ENCODE assay signal across 20 cellular contexts in the genomic region with DNA sequence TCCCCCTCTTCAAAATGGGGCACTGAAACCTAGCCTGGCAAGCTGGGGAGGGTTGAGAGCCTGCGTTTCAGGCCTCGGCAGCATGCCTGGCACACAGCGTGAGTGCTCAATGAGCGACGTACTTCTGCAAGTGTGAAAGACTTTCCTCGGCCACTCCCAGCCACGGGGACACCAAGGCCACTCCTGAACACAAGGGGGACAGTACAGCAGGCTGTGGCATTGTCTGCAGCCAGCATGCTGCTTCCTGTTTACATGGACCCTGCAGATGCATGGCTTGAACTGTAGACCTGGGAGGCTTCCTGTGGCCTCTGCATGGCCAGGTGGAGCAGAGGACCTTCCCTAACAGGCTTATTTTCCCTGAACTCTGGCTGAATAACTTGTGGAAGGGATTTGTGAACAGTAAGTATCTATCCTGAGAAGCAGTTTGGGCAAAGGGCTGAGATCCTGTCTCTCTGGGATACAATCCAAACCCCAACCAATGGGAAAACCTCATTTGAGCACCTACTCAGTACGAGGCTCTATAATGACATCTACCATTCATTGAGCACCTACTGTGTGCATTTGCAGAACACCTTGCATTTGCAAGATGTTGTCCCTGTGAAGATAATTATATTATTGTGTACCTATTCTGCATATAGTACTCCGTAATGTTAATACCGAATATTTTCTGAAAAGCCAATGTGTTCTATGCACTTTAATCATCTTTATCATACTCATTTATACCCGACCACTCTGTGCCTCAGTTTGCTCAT. TPM values are rescaled to one million over a fixed set of nuclear protein-coding genes. Genes with fewer than 3 reads are reported as not detected.
DNase-seq lines count a peak whose midpoint lies in the region; ATAC-seq, FAIRE-seq and TF ChIP-seq lines count a peak whose summit lies in the region.
"Had no signal": no experiment of that assay in that cellular context is flagged by ENCODE, and none has a peak within 500 bp of the region (broad histone marks: within the 10 kb centered on the region; RNA-seq: fewer than 3 reads in every experiment).

No MANE protein-coding gene starts in this region.

- H3K9ac ChIP-seq in H1 (replicated peaks in 1 of 4; ENCODE audit: extremely low read depth in 1 of 4, low read depth in 3 of 4, low read length in 3 of 4) = no peak overlapping the region
- H3K9ac ChIP-seq: BLaER1 treated with 17β-estradiol and CSF1 and Interleukin-3, amounts not matched to agents 10 nM and 100 nM had no signal

- H2AFZ ChIP-seq in H1 (ENCODE audit: low read length) = peak overlapping the region; percentile 63

- no peak overlapping the region for H3K4ac ChIP-seq in H1 (replicated peaks; ENCODE audit: insufficient read length, low read depth, low read length)

- WGBS in H1 (ENCODE audit: extremely low coverage in 1 of 2, insufficient coverage in 1 of 2, insufficient read length in 1 of 2, insufficient replicate concordance in 2 of 2, low coverage in 1 of 2, low lambda C conversion rate in 2 of 2, missing lambda C conversion rate in 1 of 2), 2 experiments = 89% methylated on average over 11 of the region's 11 CpGs; no CpG with 5 or more reads in 1 of the 2 experiments
- WGBS in spleen, 5 donors = 52 to 72% (median 61%) methylated on average over 10 to 11 of the region's 11 CpGs

- no peak overlapping the region for H3K14ac ChIP-seq in H1 (ENCODE audit: insufficient read length)

- H3K23ac ChIP-seq in H1 (ENCODE audit: insufficient read length) = no peak overlapping the region

- TF ChIP-seq POLR2A in H1 (IDR thresholded peaks at IDR 0.05; ENCODE audit: control extremely low read depth in 1 of 2, low read depth in 2 of 2, low read length in 2 of 2) (no peak), spleen (IDR thresholded peaks at IDR 0.05) (no peak)

- peak overlapping the region; percentile 71; the same call in 1 of the 2 replicates for H2AK5ac ChIP-seq in H1 (ENCODE audit: low read depth, low read length)

- H3K36me3 ChIP-seq in H1 (ENCODE audit: control insufficient read depth in 2 of 4, insufficient read depth in 4 of 4, low read length in 3 of 4) (no peaks in the 10 kb centered on the region), spleen (no peaks in the 10 kb centered on the region)
- H3K36me3 ChIP-seq: BLaER1 treated with 17β-estradiol and CSF1 and Interleukin-3, amounts not matched to agents 10 nM and 100 nM; SJCRH30 had no signal

- H3K56ac ChIP-seq in H1 (replicated peaks; ENCODE audit: insufficient read length, low read depth, low read length) = no peak overlapping the region

- H2BK20ac ChIP-seq in H1 (ENCODE audit: low read length) = peak overlapping the region; percentile 74

- H3K9me3 ChIP-seq in H1 (ENCODE audit: insufficient read depth in 2 of 2, low read depth in 1 of 2, low read length in 1 of 2) = no peaks in the 10 kb centered on the region
- no peaks in the 10 kb centered on the region for H3K9me3 ChIP-seq in spleen
- H3K9me3 ChIP-seq: BLaER1 treated with 17β-estradiol and CSF1 and Interleukin-3, amounts not matched to agents 10 nM and 100 nM; SJCRH30 had no signal

- H3K23me2 ChIP-seq in H1 (ENCODE audit: low read depth, low read length) = no peaks in the 10 kb centered on the region

- no peak for FAIRE-seq in H1 (lab: Jason Lieb, UNC)
- FAIRE-seq: urothelium cell line had no signal

- peak; percentile 11 for DNase-seq in NCI-H748 (lab: John Stamatoyannopoulos, UW; ENCODE audit: unreplicated experiment)
- DNase-seq in NCI-H748 treated with DMSO at 0.1 percent for 48 hours (lab: John Stamatoyannopoulos, UW) = no peak
- no peak for DNase-seq in H1 (ENCODE audit: low read depth in 1 of 2, low spot score in 2 of 2)
- DNase-seq in left colon = no peak
- DNase-seq in spleen = no peak
- DNase-seq in ureter (ENCODE audit: low spot score) = no peak
- no peak for DNase-seq in stimulated activated naive CD4-positive, alpha-beta T cell treated with Interleukin-2 at 50 U/mL for 16 hours (lab: John Stamatoyannopoulos, UW)
- DNase-seq: activated CD4-positive, CD25-positive, alpha-beta regulatory T cell treated with anti-CD3 and anti-CD28 coated beads, Interleukin-2, amount 50 U/mL, for 72 hours; caudate nucleus; DMS153; effector CD8-positive, alpha-beta T cell; NCI-H1417 treated with DMSO at 0.1 percent for 48 hours had no signal

- peak overlapping the region; percentile 6 for H4K5ac ChIP-seq in H1 (ENCODE audit: insufficient read length, low read depth, low read length)

- H4K91ac ChIP-seq in H1 (replicated peaks; ENCODE audit: insufficient read length, low read length) = no peak overlapping the region

- no peaks in the 10 kb centered on the region for H4K20me1 ChIP-seq in H1 (replicated peaks in 1 of 2; ENCODE audit: control insufficient read depth in 1 of 2, insufficient read depth in 2 of 2, low read length in 2 of 2)
- H4K20me1 ChIP-seq: BLaER1 treated with 17β-estradiol and CSF1 and Interleukin-3, amounts not matched to agents 10 nM and 100 nM had no signal

- TF ChIP-seq CTCF in H1 (IDR thresholded peaks at IDR 0.05; ENCODE audit: control extremely low read depth in 1 of 3, insufficient read depth in 1 of 3, low read depth in 1 of 3, low read length in 3 of 3) (peak in 1 of 3 experiments; percentile 10; a peak in 1 of 4 replicates), spleen (IDR thresholded peaks at IDR 0.05 in 8 of 11, conservative IDR thresholded peaks at IDR 0.05 in 3 of 11) (peak in 2 of 11 experiments; percentile 16 to 29)

- CTCF ChIA-PET in H1 (lab: Charles Lee; ENCODE audit: partially characterized antibody) = interaction anchor here (1.0 to 2.0 kb wide), 3 partner anchors 11 to 33 kb away, joined by 3 to 5 read pairs (median 4); no protein-coding TSS in a partner anchor

- H3K4me3 ChIP-seq in H1 (ENCODE audit: extremely low read depth in 1 of 4, insufficient read depth in 2 of 4, low read depth in 3 of 4, low read length in 4 of 4) = no peak overlapping the region
- no peak overlapping the region for H3K4me3 ChIP-seq in spleen
- H3K4me3 ChIP-seq: BLaER1 treated with 17β-estradiol and CSF1 and Interleukin-3, amounts not matched to agents 10 nM and 100 nM; SJCRH30 had no signal

- H3K27me3 ChIP-seq in H1 (replicated peaks in 1 of 4; ENCODE audit: control insufficient read depth in 3 of 4, extremely low read depth in 1 of 4, insufficient read depth in 3 of 4, low read length in 3 of 4) (peaks cover 0 to 2% (median 0%) of the 10 kb centered on the region in 4 experiments; a peak in 1 of 7 replicates), spleen (replicated peaks in 1 of 7) (no peaks in the 10 kb centered on the region)
- H3K27me3 ChIP-seq: BLaER1 treated with 17β-estradiol and CSF1 and Interleukin-3, amounts not matched to agents 10 nM and 100 nM; SJCRH30 had no signal

- H4K8ac ChIP-seq in H1 (ENCODE audit: extremely low read depth, insufficient read depth, low read length) = no peak overlapping the region

- intact Hi-C loops in left colon (cut with DNase I, micrococcal nuclease) (no loop called here), spleen (cut with DNase I; ENCODE audit: low total_unique reads) (no loop called here)

- H2BK120ac ChIP-seq in H1 (replicated peaks; ENCODE audit: low read depth, low read length) = no peak overlapping the region

- H3K27ac ChIP-seq in H1 (ENCODE audit: low read depth, low read length) = no peak overlapping the region
- peak overlapping the region in 5 of 8 donors; percentile 13 to 58 (median 36) for H3K27ac ChIP-seq in spleen
- H3K27ac ChIP-seq: BLaER1 treated with 17β-estradiol and CSF1 and Interleukin-3, amounts not matched to agents 10 nM and 100 nM; SJCRH30 had no signal

- H2BK12ac ChIP-seq in H1 (ENCODE audit: low read depth, low read length) = peak overlapping the region; percentile 77; the same call in 1 of the 2 replicates

- peak overlapping the region; percentile 63; the same call in 1 of the 2 replicates for H2BK15ac ChIP-seq in H1 (ENCODE audit: low read length)

- no peaks in the 10 kb centered on the region for H3K79me1 ChIP-seq in H1 (ENCODE audit: low read depth, low read length)

- H2BK5ac ChIP-seq in H1 (ENCODE audit: low read depth, low read length) = peak overlapping the region; percentile 69; the same call in 1 of the 2 replicates

- no peaks in the 10 kb centered on the region for H3K79me2 ChIP-seq in H1 (ENCODE audit: control insufficient read depth in 1 of 2, insufficient read depth in 2 of 2, low read length in 2 of 2)

- POLR2A ChIA-PET in H1 (lab: Charles Lee; ENCODE audit: partially characterized antibody) = interaction anchor here (1.0 to 1.1 kb wide), 2 partner anchors 16 to 25 kb away, joined by 3 to 4 read pairs; no protein-coding TSS in a partner anchor

- H3K4me1 ChIP-seq in H1 (replicated peaks in 1 of 4; ENCODE audit: control insufficient read depth in 3 of 4, insufficient read depth in 4 of 4, low read length in 3 of 4) (peaks cover 5 to 19% (median 10%) of the 10 kb centered on the region in 4 experiments), spleen (peaks cover 0 to 21% (median 7%) of the 10 kb centered on the region in 6 donors)

- TF ChIP-seq RAD21 in H1 (IDR thresholded peaks at IDR 0.05 in 1 of 2, conservative IDR thresholded peaks at IDR 0.05 in 1 of 2; ENCODE audit: low read depth in 2 of 2, low read length in 2 of 2) = no peak

- 0 out of 2 replicates have a peak overlapping the region, but pooled peaks have one; percentile 25 for H3K18ac ChIP-seq in H1 (ENCODE audit: extremely low read depth, low read length)

- peak; percentile 20 for ATAC-seq in left colon
- ATAC-seq in HG02970 (IDR thresholded peaks at IDR 0.05; ENCODE audit: low FRiP score, unreplicated experiment) = no peak

- TF ChIP-seq EP300 in H1 (IDR thresholded peaks at IDR 0.05; ENCODE audit: borderline replicate concordance in 1 of 2, low read depth in 2 of 2, low read length in 2 of 2) = no peak

- H3K4me2 ChIP-seq in H1 (ENCODE audit: insufficient read depth in 1 of 2, low read depth in 2 of 2, low read length in 2 of 2) = no peak overlapping the region

RNA-seq across cellular contexts. Expression of a gene that starts 9.9 kb away (rescaled TPM):
- 108 and 111 TPM in 2 replicates for total RNA-seq in H1 (2021; fragmentation: NEBNext Ultra II Directional; extraction: Animal tissue kit (Norgen Biotek cat#: 25700))
- polyA plus RNA-seq in H1 (2011; rRNA removed) (17.8 and 27.7 TPM in 2 replicates), spleen (10 to 100 TPM; 14.4 to 63.5 (median 15.0) TPM)
- polyA plus RNA-seq in H1 (2011; cell fraction: cytosol; rRNA removed) = 17.0 TPM
- 113 TPM for polyA plus RNA-seq in H1 (2011; cell fraction: nucleus; rRNA removed)
- polyA plus RNA-seq in H1 (2012, experiment 1 of 2) = 41.0 to 91.2 TPM (median 79.8 TPM) in 4 replicates
- 63.7 TPM for polyA plus RNA-seq in H1 (2012, experiment 2 of 2)
- 65.5 TPM for polyA plus RNA-seq in H1 (2013, experiment 1 of 2)
- 40.5 TPM for polyA plus RNA-seq in H1 (2013, experiment 2 of 2)
- polyA minus RNA-seq in H1 (2011; rRNA and poly(A)+ RNA removed) = 27.8 and 28.3 TPM in 2 replicates
- 68.4 TPM for polyA minus RNA-seq in H1 (2011; cell fraction: cytosol; rRNA and poly(A)+ RNA removed)
- polyA minus RNA-seq in H1 (2011; cell fraction: nucleus; rRNA and poly(A)+ RNA removed) = 87.7 TPM
- total RNA-seq in left colon (100 to 1,000 TPM; 180 to 206 TPM), spleen (100 to 1,000 TPM in 6 of 7 donors, 10 to 100 TPM in 1; 69.7 to 395 (median 178) TPM), ureter (298 TPM)

RNA-seq across cellular contexts. Expression of a gene that starts 29.8 kb away (rescaled TPM):
- not detected in 2 replicates for total RNA-seq in H1 (2021; fragmentation: NEBNext Ultra II Directional; extraction: Animal tissue kit (Norgen Biotek cat#: 25700))
- polyA plus RNA-seq in H1 (2011; rRNA removed) (not detected in 2 replicates), spleen (under 1 TPM; 0.08 to 0.38 (median 0.24) TPM)
- polyA plus RNA-seq in H1 (2011; cell fraction: cytosol; rRNA removed) = not detected
- not detected for polyA plus RNA-seq in H1 (2011; cell fraction: nucleus; rRNA removed)
- not detected in 4 replicates for polyA plus RNA-seq in H1 (2012, experiment 1 of 2)
- not detected for polyA plus RNA-seq in H1 (2012, experiment 2 of 2)
- not detected for polyA plus RNA-seq in H1 (2013, experiment 1 of 2)
- polyA plus RNA-seq in H1 (2013, experiment 2 of 2) = not detected
- polyA minus RNA-seq in H1 (2011; rRNA and poly(A)+ RNA removed) = not detected in 2 replicates
- not detected for polyA minus RNA-seq in H1 (2011; cell fraction: cytosol; rRNA and poly(A)+ RNA removed)
- not detected for polyA minus RNA-seq in H1 (2011; cell fraction: nucleus; rRNA and poly(A)+ RNA removed)
- total RNA-seq in left colon (1 to 10 TPM in 1 of 2 donors, under 1 TPM in 1; 0.76 to 2.0 TPM), spleen (1 to 10 TPM in 2 of 7 donors, under 1 TPM in 1, not detected in 4; 0.60 to 1.8 (median 1.3) TPM), ureter (not detected)
- total RNA-seq: A172; H4; LHCN-M2; SJCRH30; T-helper 2 cell treated with Interferon-gamma antibody and Interleukin-4, amounts not matched to agents 100 ng/mL and 5 ng/mL, for 36 hours had no signal

RNA-seq across cellular contexts. Expression of a gene that starts 54.4 kb away (rescaled TPM):
- total RNA-seq in H1 (2021; fragmentation: NEBNext Ultra II Directional; extraction: Animal tissue kit (Norgen Biotek cat#: 25700)) = not detected in 2 replicates
- polyA plus RNA-seq in H1 (2011; rRNA removed) (0.09 TPM in 1 of 2 replicates, not detected in the other), spleen (under 1 TPM; 0.45 to 0.94 (median 0.80) TPM)
- polyA plus RNA-seq in H1 (2011; cell fraction: cytosol; rRNA removed) = not detected
- polyA plus RNA-seq in H1 (2011; cell fraction: nucleus; rRNA removed) = not detected
- not detected in 4 replicates for polyA plus RNA-seq in H1 (2012, experiment 1 of 2)
- polyA plus RNA-seq in H1 (2012, experiment 2 of 2) = not detected
- not detected for polyA plus RNA-seq in H1 (2013, experiment 1 of 2)
- not detected for polyA plus RNA-seq in H1 (2013, experiment 2 of 2)
- not detected in 2 replicates for polyA minus RNA-seq in H1 (2011; rRNA and poly(A)+ RNA removed)
- not detected for polyA minus RNA-seq in H1 (2011; cell fraction: cytosol; rRNA and poly(A)+ RNA removed)
- not detected for polyA minus RNA-seq in H1 (2011; cell fraction: nucleus; rRNA and poly(A)+ RNA removed)
- total RNA-seq in left colon (1 to 10 TPM; 1.1 to 2.1 TPM), spleen (1 to 10 TPM in 3 of 7 donors, not detected in 4; 1.7 to 5.2 (median 3.9) TPM), ureter (not detected)
- total RNA-seq: A172; H4; LHCN-M2; T-helper 2 cell treated with Interferon-gamma antibody and Interleukin-4, amounts not matched to agents 100 ng/mL and 5 ng/mL, for 36 hours had no signal
